In genomic region chr17:15849054-15849453, GRCh38 we compare ENCODE assay signal across 8 cellular contexts.
A peak's percentile ranks its signal among the peaks of the same experiment; 100 is the strongest.
DNase-seq lines count a peak whose midpoint lies in the region; ATAC-seq, FAIRE-seq and TF ChIP-seq lines count a peak whose summit lies in the region.
"Not testable (repeated sequence)": the region's sequence is repeated elsewhere in the genome, so short reads cannot be mapped to it uniquely, and the experiment has no call there.

No MANE protein-coding gene starts in this region.

- not testable (repeated sequence) for H3K27me3 Mint-ChIP-seq in CD8-positive, alpha-beta T cell (ENCODE audit: low read depth); activated CD4-positive, alpha-beta memory T cell treated with anti-CD3 and anti-CD28 coated beads, Interleukin-2, amount 10 ng/mL, durations not matched to agents 7 days and 5 days; glutamatergic neuron (ENCODE audit: unreplicated experiment); neural crest cell (ENCODE audit: low read depth)

- intact Hi-C loops in CD8-positive, alpha-beta T cell (cut with DNase I, micrococcal nuclease) = loop anchor here (5.0 kb wide), 1 partner anchor 148 kb away; the partner anchor contains the start of genes TTC19 (in 2 of the 2) and ZSWIM7 (in 2 of the 2)
- intact Hi-C loops in Panc1 (cut with micrococcal nuclease; ENCODE audit: unreplicated experiment) = not testable (repeated sequence)
- intact Hi-C loops in GM12878 (cut with micrococcal nuclease; ENCODE audit: unreplicated experiment) = loop anchor here (1.0 kb wide), 1 partner anchor 149 kb away; no protein-coding TSS in a partner anchor

- not testable (repeated sequence) for TF ChIP-seq POLR2A in GM12878 (IDR thresholded peaks at IDR 0.05; ENCODE audit: low read depth, low read length)

- SMC1A ChIA-PET in GM12878 (lab: Charles Lee; ENCODE audit: uncharacterized antibody, unreplicated experiment) = not testable (repeated sequence)

- not testable (repeated sequence) for H3K4me1 Mint-ChIP-seq in CD8-positive, alpha-beta T cell (ENCODE audit: low read depth); activated CD4-positive, alpha-beta memory T cell treated with anti-CD3 and anti-CD28 coated beads, Interleukin-2, amount 10 ng/mL, durations not matched to agents 7 days and 5 days; glutamatergic neuron (ENCODE audit: low read depth, unreplicated experiment); neural crest cell

- not testable (repeated sequence) for H3K36me3 Mint-ChIP-seq in CD8-positive, alpha-beta T cell; activated CD4-positive, alpha-beta memory T cell treated with anti-CD3 and anti-CD28 coated beads, Interleukin-2, amount 10 ng/mL, durations not matched to agents 7 days and 5 days (ENCODE audit: low read depth); glutamatergic neuron (ENCODE audit: unreplicated experiment); neural crest cell (ENCODE audit: low read depth)

- POLR2A ChIA-PET in CD8-positive, alpha-beta T cell (lab: Charles Lee); Panc1 (lab: Charles Lee); activated CD4-positive, alpha-beta memory T cell treated with anti-CD3 and anti-CD28 coated beads, Interleukin-2, amount 10 ng/mL, durations not matched to agents 7 days and 5 days (lab: Charles Lee); GM12878 (lab: Charles Lee): not testable (repeated sequence)

- H3K4me3 Mint-ChIP-seq in CD8-positive, alpha-beta T cell; activated CD4-positive, alpha-beta memory T cell treated with anti-CD3 and anti-CD28 coated beads, Interleukin-2, amount 10 ng/mL, durations not matched to agents 7 days and 5 days; glutamatergic neuron (ENCODE audit: unreplicated experiment); neural crest cell: not testable (repeated sequence)

- RAD21 ChIA-PET in GM12878 (lab: Charles Lee; ENCODE audit: unreplicated experiment) = not testable (repeated sequence)

- 17% methylated on average over 6 of the region's 6 CpGs for WGBS in GM12878 (ENCODE audit: insufficient coverage, insufficient replicate concordance, low lambda C conversion rate, missing lambda C conversion rate)

- H3K9ac ChIP-seq in GM12878 (ENCODE audit: control insufficient read depth, insufficient read depth, low read length) = not testable (repeated sequence)

- not testable (repeated sequence) for H3K4me3 ChIP-seq in CD8-positive, alpha-beta T cell (ENCODE audit: low read depth, low read length); Panc1 (ENCODE audit: low read depth in 2 of 2, low read length in 2 of 2); GM12878

- not testable (repeated sequence) for TF ChIP-seq CTCF in CD8-positive, alpha-beta T cell (IDR thresholded peaks at IDR 0.05); glutamatergic neuron (IDR thresholded peaks at IDR 0.05; ENCODE audit: partially characterized antibody, unreplicated experiment)
- TF ChIP-seq CTCF in Panc1 (IDR thresholded peaks at IDR 0.05) (peak; percentile 57), GM12878 (IDR thresholded peaks at IDR 0.05 in 2 of 3, conservative IDR thresholded peaks at IDR 0.05 in 1 of 3; ENCODE audit: control insufficient read depth in 2 of 3, extremely low read depth in 1 of 3, insufficient read depth in 1 of 3, low read depth in 3 of 3, low read length in 3 of 3) (peak; percentile 34 to 64 (median 46); a peak in 5 of 6 replicates), neural crest cell (conservative IDR thresholded peaks at IDR 0.05) (peak; percentile 51)

- not testable (repeated sequence) for H3K36me3 ChIP-seq in CD8-positive, alpha-beta T cell (ENCODE audit: insufficient read depth, low read length); Panc1 (ENCODE audit: control insufficient read depth, insufficient read depth, low read length); GM12878 (ENCODE audit: control insufficient read depth in 2 of 2, insufficient read depth in 2 of 2, low read length in 1 of 2)

- H3K27me3 ChIP-seq in CD8-positive, alpha-beta T cell (ENCODE audit: insufficient read depth, low read length); Panc1 (ENCODE audit: control insufficient read depth, insufficient read depth, low read length); GM12878 (replicated peaks in 1 of 2; ENCODE audit: control insufficient read depth in 2 of 2, insufficient read depth in 2 of 2, low read length in 1 of 2): not testable (repeated sequence)

- not testable (repeated sequence) for H3K79me2 ChIP-seq in GM12878 (ENCODE audit: control insufficient read depth, insufficient read depth, low read length)

- H3K9me3 ChIP-seq in CD8-positive, alpha-beta T cell (ENCODE audit: low read length); Panc1 (ENCODE audit: control insufficient read depth, insufficient read depth, low read depth, low read length); GM12878 (replicated peaks; ENCODE audit: control insufficient read depth, insufficient read depth, low read length): not testable (repeated sequence)

- not testable (repeated sequence) for H3K4me1 ChIP-seq in CD8-positive, alpha-beta T cell (ENCODE audit: insufficient read depth, low read length); Panc1 (ENCODE audit: control insufficient read depth, insufficient read depth, low read length); GM12878 (ENCODE audit: control insufficient read depth, insufficient read depth, low read length)

- not testable (repeated sequence) for H3K27ac ChIP-seq in CD8-positive, alpha-beta T cell (ENCODE audit: low read depth, low read length); Panc1 (ENCODE audit: low read length); GM12878 (ENCODE audit: control insufficient read depth, insufficient read depth)

- not testable (repeated sequence) for H2AFZ ChIP-seq in GM12878 (ENCODE audit: control insufficient read depth, low read depth, low read length)

- peak; percentile 93 for ATAC-seq in CD8-positive, alpha-beta T cell
- peak; percentile 56 for ATAC-seq in HG03135 (IDR thresholded peaks at IDR 0.05; ENCODE audit: unreplicated experiment)
- ATAC-seq in Panc1 = peak; percentile 82
- ATAC-seq in GM12878 = peak; percentile 98

- not testable (repeated sequence) for FAIRE-seq in GM12878 (lab: Jason Lieb, UNC)

- not testable (repeated sequence) for H3K9me3 Mint-ChIP-seq in CD8-positive, alpha-beta T cell; activated CD4-positive, alpha-beta memory T cell treated with anti-CD3 and anti-CD28 coated beads, Interleukin-2, amount 10 ng/mL, durations not matched to agents 7 days and 5 days; glutamatergic neuron (ENCODE audit: unreplicated experiment); neural crest cell

- not testable (repeated sequence) for H4K20me1 ChIP-seq in GM12878 (ENCODE audit: control insufficient read depth, insufficient read depth)

- not testable (repeated sequence) for H3K27ac Mint-ChIP-seq in CD8-positive, alpha-beta T cell; activated CD4-positive, alpha-beta memory T cell treated with anti-CD3 and anti-CD28 coated beads, Interleukin-2, amount 10 ng/mL, durations not matched to agents 7 days and 5 days; glutamatergic neuron (ENCODE audit: unreplicated experiment); neural crest cell (ENCODE audit: unreplicated experiment)

- BruUV-seq in Panc1 (replicated peaks; lab: Mats Ljungman, UMichigan); GM12878 (replicated peaks; lab: Mats Ljungman, UMichigan): not testable (repeated sequence)

- in situ Hi-C loops in Panc1 (cut with HindIII; ENCODE audit: low pct_unique_long_range_greater_than_20kb, low sequenced_read_pairs); GM12878 (cut with MboI): not testable (repeated sequence)

- CTCF ChIA-PET in CD8-positive, alpha-beta T cell (lab: Charles Lee); Panc1 (lab: Charles Lee); activated CD4-positive, alpha-beta memory T cell treated with anti-CD3 and anti-CD28 coated beads, Interleukin-2, amount 10 ng/mL, durations not matched to agents 7 days and 5 days (lab: Charles Lee); GM12878 (lab: Yijun Ruan, JAX): not testable (repeated sequence)

- not testable (repeated sequence) for TF ChIP-seq EP300 in GM12878 (IDR thresholded peaks at IDR 0.05; ENCODE audit: borderline replicate concordance in 1 of 2, control insufficient read depth in 1 of 2, low read depth in 2 of 2, low read length in 2 of 2)

- DNase-seq in CD8-positive, alpha-beta T cell = peak in 6 of 7 experiments; percentile 8 to 49 (median 36)
- DNase-seq in Panc1 (ENCODE audit: low read depth, low spot score) (peak; percentile 17), glutamatergic neuron (peak; percentile 45), neural crest cell (ENCODE audit: low read depth, low spot score) (peak; percentile 5)
- DNase-seq in activated CD4-positive, alpha-beta memory T cell treated with anti-CD3 and anti-CD28 coated beads, Interleukin-2, amount 10 ng/mL, durations not matched to agents 7 days and 5 days = peak; percentile 69
- DNase-seq in GM12878 (ENCODE audit: low read depth, low spot score) = not testable (repeated sequence)
- DNase-seq in stimulated activated CD8-positive, alpha-beta memory T cell treated with anti-CD3 and anti-CD28 coated beads, Interleukin-4, amount 100 ng/mL, for 4 hours (ENCODE audit: low read depth in 2 of 2, low spot score in 1 of 2) = peak; percentile 15 to 27

- not testable (repeated sequence) for H3K4me2 ChIP-seq in GM12878 (ENCODE audit: control insufficient read depth, insufficient read depth)

- peak; percentile 62 for TF ChIP-seq RAD21 in GM12878 (IDR thresholded peaks at IDR 0.05; ENCODE audit: insufficient read depth, low read depth, low read length)

TF ChIP-seq in GM12878, 131 proteins besides CTCF, POLR2A, EP300 and RAD21:
- peak; percentile 38; the same call in 1 of the 2 replicates for TF ChIP-seq SMC3 (IDR thresholded peaks at IDR 0.05; ENCODE audit: borderline replicate concordance, low read length)
TF ChIP-seq in GM12878: peak in this region for 1; not testable (repeated sequence) for 130.
